17 cellular contexts compared by ENCODE assay signal in genomic region chr6:116218866-116219265, GRCh38.
"Had no signal": no experiment of that assay in that cellular context is flagged by ENCODE, and none has a peak within 500 bp of the region (broad histone marks: within the 10 kb centered on the region; RNA-seq: fewer than 3 reads in every experiment).

No MANE protein-coding gene starts in this region.

- DNase-seq: activated CD4-positive, alpha-beta memory T cell treated with anti-CD3 and anti-CD28 coated beads, Interleukin-2, amount 10 ng/mL, durations not matched to agents 7 days and 5 days; activated CD4-positive, alpha-beta T cell treated with anti-CD3 and anti-CD28 coated beads for 36 hours; activated CD4-positive, alpha-beta T cell treated with anti-CD3 and anti-CD28 coated beads, Interleukin-2, amount 50 U/mL, for 1 hour; activated gamma-delta T cell; activated naive CD4-positive, alpha-beta T cell treated with anti-CD3 and anti-CD28 coated beads for 36 hours; activated T-cell treated with anti-CD3 and anti-CD28 coated beads for 4 hours; activated T-cell treated with anti-CD3 and anti-CD28 coated beads, Interleukin-2, amount 50 U/mL, for 48 hours; central memory CD4-positive, alpha-beta T cell; NCI-H1436 treated with DMSO at 0.1 percent for 48 hours; NCI-H187; NCI-H2081; Peyer's patch; Right ventricle myocardium superior; SK-N-SH; T-helper 1 cell; WERI-Rb-1 had no signal

- ATAC-seq: activated CD4-positive, alpha-beta T cell treated with anti-CD3 and anti-CD28 coated beads for 36 hours; activated T-helper 17 cell treated with anti-CD3 and anti-CD28 coated beads, Interleukin-2, amount 50 U/mL, for 72 hours had no signal
